In the genomic region with DNA sequence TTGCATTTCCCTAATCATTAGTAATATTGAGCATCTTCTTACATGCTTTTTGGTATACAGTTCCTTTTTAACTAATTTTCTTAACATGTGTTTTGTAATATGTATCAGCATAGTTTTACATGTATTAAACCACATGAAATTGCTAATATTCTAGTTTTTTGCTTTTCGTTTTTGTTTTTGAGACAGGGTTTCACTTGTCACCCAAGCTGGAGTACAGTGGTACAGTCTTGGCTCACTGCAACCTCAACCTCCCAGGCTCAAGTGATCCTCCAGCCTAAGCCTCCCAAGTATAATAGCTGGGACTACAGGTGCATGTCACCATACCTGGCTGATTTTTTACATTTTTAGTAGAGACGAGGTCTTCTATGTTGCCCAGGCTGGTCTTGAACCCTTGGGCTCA, we compare ENCODE assay signal across 18 cellular contexts. TPM values are rescaled to one million over a fixed set of nuclear protein-coding genes. Genes with fewer than 3 reads are reported as not detected.
A peak's percentile ranks its signal among the peaks of the same experiment; 100 is the strongest.
DNase-seq lines count a peak whose midpoint lies in the region; ATAC-seq and TF ChIP-seq lines count a peak whose summit lies in the region.
"Had no signal": no experiment of that assay in that cellular context is flagged by ENCODE, and none has a peak within 500 bp of the region (broad histone marks: within the 10 kb centered on the region; RNA-seq: fewer than 3 reads in every experiment).

No MANE protein-coding gene starts in this region.

- peak overlapping the region; percentile 42; the same call in 1 of the 2 replicates for H3K9ac ChIP-seq in MM.1S (ENCODE audit: low read length)
- H3K9ac ChIP-seq: parathyroid adenoma, SK-N-SH had no signal

- H3K9me3 ChIP-seq in MM.1S (replicated peaks; ENCODE audit: insufficient read depth, low read length), result no peaks in the 10 kb centered on the region
- H3K9me3 ChIP-seq: ascending aorta, SK-N-SH had no signal

- H3K4me3 ChIP-seq in MM.1S (ENCODE audit: low read length), result no peak overlapping the region
- H3K4me3 ChIP-seq: ascending aorta, PC-9 had no signal

- peaks cover 67% of the 10 kb centered on the region for H3F3A ChIP-seq in MM.1S (ENCODE audit: insufficient read depth, low read length)

- peaks cover 22% of the 10 kb centered on the region for H3K36me3 ChIP-seq in MM.1S (replicated peaks; ENCODE audit: insufficient read depth, low read length)

- H2AFZ ChIP-seq in MM.1S (ENCODE audit: low read length), result no peak overlapping the region
- H2AFZ ChIP-seq: parathyroid adenoma, PC-9 had no signal

- 0 out of 2 replicates have a peak, but pooled peaks cover 3% of the 10 kb centered on the region for H4K20me1 ChIP-seq in MM.1S (ENCODE audit: insufficient read depth, low read length)

- peak overlapping the region; percentile 96 for H3K27ac ChIP-seq in MM.1S (ENCODE audit: low read length)
- H3K27ac ChIP-seq: ascending aorta, parathyroid adenoma, PC-9 had no signal

- H3K4me2 ChIP-seq in MM.1S (ENCODE audit: low read depth, low read length), result peak overlapping the region; percentile 87; the same call in 1 of the 2 replicates
- H3K4me2 ChIP-seq: PC-9, SK-N-SH had no signal

- peaks cover 58% of the 10 kb centered on the region for H3K36me3 Mint-ChIP-seq in activated CD4-positive, alpha-beta T cell treated with anti-CD3 and anti-CD28 coated beads, Interleukin-2, amount 10 ng/mL, durations not matched to agents 24 days and 14 days (ENCODE audit: low read depth)
- H3K36me3 Mint-ChIP-seq in activated naive CD8-positive, alpha-beta T cell treated with anti-CD3 and anti-CD28 coated beads, Interleukin-2, amount 10 ng/mL, durations not matched to agents 7 days and 5 days, result peaks cover 35% of the 10 kb centered on the region
- H3K36me3 Mint-ChIP-seq in stimulated activated effector memory CD8-positive, alpha-beta T cell treated with anti-CD3 and anti-CD28 coated beads, Interleukin-12 subunit alpha, Interleukin-12 subunit beta, amount 100 ng/mL, for 72 hours, result peaks cover 89% of the 10 kb centered on the region

- H3K4me1 ChIP-seq in MM.1S (ENCODE audit: low read length), result peaks cover 71% of the 10 kb centered on the region
- H3K4me1 ChIP-seq: parathyroid adenoma had no signal

- POLR2A ChIA-PET in activated naive CD8-positive, alpha-beta T cell treated with anti-CD3 and anti-CD28 coated beads, Interleukin-2, amount 10 ng/mL, durations not matched to agents 7 days and 5 days (lab: Charles Lee), result interaction anchor here (1.4 to 2.8 kb wide), 2 partner anchors 13 to 15 kb away, joined by 5 to 21 read pairs; a partner anchor contains a TSS

- H3K4me3 Mint-ChIP-seq in activated CD4-positive, alpha-beta T cell treated with anti-CD3 and anti-CD28 coated beads, Interleukin-2, amount 10 ng/mL, durations not matched to agents 24 days and 14 days, result no peak overlapping the region
- H3K4me3 Mint-ChIP-seq in activated naive CD8-positive, alpha-beta T cell treated with anti-CD3 and anti-CD28 coated beads, Interleukin-2, amount 10 ng/mL, durations not matched to agents 7 days and 5 days, result no peak overlapping the region
- no peak overlapping the region for H3K4me3 Mint-ChIP-seq in stimulated activated effector memory CD8-positive, alpha-beta T cell treated with anti-CD3 and anti-CD28 coated beads, Interleukin-12 subunit alpha, Interleukin-12 subunit beta, amount 100 ng/mL, for 72 hours

- no peaks in the 10 kb centered on the region for H3K27me3 Mint-ChIP-seq in activated CD4-positive, alpha-beta T cell treated with anti-CD3 and anti-CD28 coated beads, Interleukin-2, amount 10 ng/mL, durations not matched to agents 24 days and 14 days
- no peaks in the 10 kb centered on the region for H3K27me3 Mint-ChIP-seq in activated naive CD8-positive, alpha-beta T cell treated with anti-CD3 and anti-CD28 coated beads, Interleukin-2, amount 10 ng/mL, durations not matched to agents 7 days and 5 days

- no peaks in the 10 kb centered on the region for H3K9me3 Mint-ChIP-seq in activated CD4-positive, alpha-beta T cell treated with anti-CD3 and anti-CD28 coated beads, Interleukin-2, amount 10 ng/mL, durations not matched to agents 24 days and 14 days
- H3K9me3 Mint-ChIP-seq in activated naive CD8-positive, alpha-beta T cell treated with anti-CD3 and anti-CD28 coated beads, Interleukin-2, amount 10 ng/mL, durations not matched to agents 7 days and 5 days, result no peaks in the 10 kb centered on the region
- no peaks in the 10 kb centered on the region for H3K9me3 Mint-ChIP-seq in stimulated activated effector memory CD8-positive, alpha-beta T cell treated with anti-CD3 and anti-CD28 coated beads, Interleukin-12 subunit alpha, Interleukin-12 subunit beta, amount 100 ng/mL, for 72 hours

- no peak for ATAC-seq in activated naive CD8-positive, alpha-beta T cell treated with anti-CD3 and anti-CD28 coated beads, Interleukin-2, amount 10 ng/mL, durations not matched to agents 7 days and 5 days (ENCODE audit: low read depth)
- ATAC-seq in stimulated activated effector memory CD8-positive, alpha-beta T cell treated with anti-CD3 and anti-CD28 coated beads, Interleukin-12 subunit alpha, Interleukin-12 subunit beta, amount 100 ng/mL, for 72 hours, result no peak
- ATAC-seq: esophagus mucosa had no signal

- peaks cover 62% of the 10 kb centered on the region for H3K79me2 ChIP-seq in MM.1S (ENCODE audit: low read length)
- H3K79me2 ChIP-seq: parathyroid adenoma had no signal

- H3K27me3 ChIP-seq in MM.1S (replicated peaks; ENCODE audit: insufficient read depth, low read length), result no peaks in the 10 kb centered on the region
- H3K27me3 ChIP-seq: ascending aorta had no signal

- DNase-seq in activated CD4-positive, alpha-beta T cell treated with anti-CD3 and anti-CD28 coated beads, Interleukin-2, amount 10 ng/mL, durations not matched to agents 24 days and 14 days, result no peak
- no peak for DNase-seq in activated CD4-positive, alpha-beta T cell treated with anti-CD3 and anti-CD28 coated beads for 48 hours
- DNase-seq in MM.1S (peak; percentile 28), NCI-H446 (lab: John Stamatoyannopoulos, UW) (no peak), HPDE6-E6E7 (ENCODE audit: extremely low spot score) (no peak)
- no peak for DNase-seq in activated naive CD8-positive, alpha-beta T cell treated with anti-CD3 and anti-CD28 coated beads, Interleukin-2, amount 10 ng/mL, durations not matched to agents 7 days and 5 days
- DNase-seq in stimulated activated effector memory CD8-positive, alpha-beta T cell treated with anti-CD3 and anti-CD28 coated beads, Interleukin-12 subunit alpha, Interleukin-12 subunit beta, amount 100 ng/mL, for 72 hours (ENCODE audit: low spot score in 2 of 2), result no peak
- no peak for DNase-seq in effector CD4-positive, alpha-beta T cell
- DNase-seq: activated CD8-positive, alpha-beta memory T cell treated with anti-CD3 and anti-CD28 coated beads, Interleukin-2, amount 50 U/mL, for 4 hours; cortex of kidney; GDM1; KG1; NCI-H1436; PC-9; SK-N-SH had no signal

- H3K9me2 ChIP-seq in MM.1S (replicated peaks; ENCODE audit: insufficient read depth, low read length), result no peaks in the 10 kb centered on the region
- H3K9me2 ChIP-seq: SK-N-SH had no signal

- H3K4me1 Mint-ChIP-seq in activated CD4-positive, alpha-beta T cell treated with anti-CD3 and anti-CD28 coated beads, Interleukin-2, amount 10 ng/mL, durations not matched to agents 24 days and 14 days, result peaks cover 67% of the 10 kb centered on the region
- peaks cover 61% of the 10 kb centered on the region for H3K4me1 Mint-ChIP-seq in activated naive CD8-positive, alpha-beta T cell treated with anti-CD3 and anti-CD28 coated beads, Interleukin-2, amount 10 ng/mL, durations not matched to agents 7 days and 5 days
- peaks cover 57% of the 10 kb centered on the region for H3K4me1 Mint-ChIP-seq in stimulated activated effector memory CD8-positive, alpha-beta T cell treated with anti-CD3 and anti-CD28 coated beads, Interleukin-12 subunit alpha, Interleukin-12 subunit beta, amount 100 ng/mL, for 72 hours

- H3K27ac Mint-ChIP-seq in activated CD4-positive, alpha-beta T cell treated with anti-CD3 and anti-CD28 coated beads, Interleukin-2, amount 10 ng/mL, durations not matched to agents 24 days and 14 days, result peak overlapping the region; percentile 70
- H3K27ac Mint-ChIP-seq in activated naive CD8-positive, alpha-beta T cell treated with anti-CD3 and anti-CD28 coated beads, Interleukin-2, amount 10 ng/mL, durations not matched to agents 7 days and 5 days, result peak overlapping the region; percentile 71
- H3K27ac Mint-ChIP-seq in stimulated activated effector memory CD8-positive, alpha-beta T cell treated with anti-CD3 and anti-CD28 coated beads, Interleukin-12 subunit alpha, Interleukin-12 subunit beta, amount 100 ng/mL, for 72 hours, result peak overlapping the region; percentile 56

- intact Hi-C loops in activated CD4-positive, alpha-beta T cell treated with anti-CD3 and anti-CD28 coated beads, Interleukin-2, amount 10 ng/mL, durations not matched to agents 24 days and 14 days (cut with micrococcal nuclease), result no loop called here

- TF ChIP-seq CTCF in MM.1S (IDR thresholded peaks at IDR 0.05; ENCODE audit: low read length), result no peak

RNA-seq across cellular contexts. Expression of a gene that starts 4.4 kb away (rescaled TPM):
- total RNA-seq in activated CD4-positive, alpha-beta T cell treated with anti-CD3 and anti-CD28 coated beads, Interleukin-2, amount 10 ng/mL, durations not matched to agents 24 days and 14 days, result 33.9 and 35.5 TPM in 2 replicates
- total RNA-seq in activated naive CD8-positive, alpha-beta T cell treated with anti-CD3 and anti-CD28 coated beads, Interleukin-2, amount 10 ng/mL, durations not matched to agents 7 days and 5 days, result 100 to 1,000 TPM; 209 to 215 TPM

RNA-seq across cellular contexts. Expression of a gene that starts 13.3 kb away (rescaled TPM):
- 72.4 and 75.7 TPM in 2 replicates for total RNA-seq in activated CD4-positive, alpha-beta T cell treated with anti-CD3 and anti-CD28 coated beads, Interleukin-2, amount 10 ng/mL, durations not matched to agents 24 days and 14 days
- 10 to 100 TPM; 38.2 to 42.5 TPM for total RNA-seq in activated naive CD8-positive, alpha-beta T cell treated with anti-CD3 and anti-CD28 coated beads, Interleukin-2, amount 10 ng/mL, durations not matched to agents 7 days and 5 days
